ENCODE assay signal across 18 cellular contexts in genomic region chr6:343960-344815, GRCh38. TPM values are rescaled to one million over a fixed set of nuclear protein-coding genes. Genes with fewer than 3 reads are reported as not detected.
"Had no signal": no experiment of that assay in that cellular context is flagged by ENCODE, and none has a peak within 500 bp of the region (broad histone marks: within the 10 kb centered on the region; RNA-seq: fewer than 3 reads in every experiment).

No MANE protein-coding gene starts in this region.

- H3K4me1 ChIP-seq: neural progenitor cell, tibial artery had no signal

- H3K27me3 Mint-ChIP-seq: activated CD4-positive, alpha-beta T cell treated with anti-CD3 and anti-CD28 coated beads, Interleukin-2, amount 10 ng/mL, durations not matched to agents 24 days and 14 days; activated naive CD4-positive, alpha-beta T cell treated with anti-CD3 and anti-CD28 coated beads, Interleukin-2, amount 10 ng/mL, durations not matched to agents 7 days and 5 days; T-cell had no signal

- DNase-seq: activated CD4-positive, alpha-beta T cell treated with anti-CD3 and anti-CD28 coated beads, Interleukin-2, amount 10 ng/mL, durations not matched to agents 24 days and 14 days; activated naive CD4-positive, alpha-beta T cell treated with anti-CD3 and anti-CD28 coated beads, Interleukin-2, amount 10 ng/mL, durations not matched to agents 7 days and 5 days; adrenal gland; cerebellar nuclear complex; dermis blood vessel endothelial cell; foreskin fibroblast; islet precursor cell; ovary; T-cell; tibial artery; WERI-Rb-1 had no signal

- H3K9ac ChIP-seq: neural progenitor cell had no signal

- H3K27me3 ChIP-seq: adrenal gland, neural progenitor cell, ovary, tibial artery had no signal

- H3K4me3 Mint-ChIP-seq: activated CD4-positive, alpha-beta T cell treated with anti-CD3 and anti-CD28 coated beads, Interleukin-2, amount 10 ng/mL, durations not matched to agents 24 days and 14 days; activated naive CD4-positive, alpha-beta T cell treated with anti-CD3 and anti-CD28 coated beads, Interleukin-2, amount 10 ng/mL, durations not matched to agents 7 days and 5 days; brain; mesothelial cell of epicardium; neural progenitor cell; T-cell had no signal

- H3K4me1 Mint-ChIP-seq: mesothelial cell of epicardium, neural progenitor cell had no signal

- H3K9me3 ChIP-seq: adrenal gland, ovary, tibial artery had no signal

- H3K4me2 ChIP-seq: neural progenitor cell had no signal

- H3K9me3 Mint-ChIP-seq: activated CD4-positive, alpha-beta T cell treated with anti-CD3 and anti-CD28 coated beads, Interleukin-2, amount 10 ng/mL, durations not matched to agents 24 days and 14 days; activated naive CD4-positive, alpha-beta T cell treated with anti-CD3 and anti-CD28 coated beads, Interleukin-2, amount 10 ng/mL, durations not matched to agents 7 days and 5 days; activated T-helper 2 cell treated with anti-CD3 and anti-CD28 coated beads, Interferon-gamma antibody, Interleukin-2, Interleukin-4, amounts not matched to agents 10 μg/mL and 5 μg/mL and 100 μg/mL, durations not matched to agents 14 hours and 24 hours and 36 hours; T-cell had no signal

- H3K36me3 ChIP-seq: neural progenitor cell, ovary had no signal

- H3K27ac Mint-ChIP-seq: activated CD4-positive, alpha-beta T cell treated with anti-CD3 and anti-CD28 coated beads, Interleukin-2, amount 10 ng/mL, durations not matched to agents 24 days and 14 days; activated naive CD4-positive, alpha-beta T cell treated with anti-CD3 and anti-CD28 coated beads, Interleukin-2, amount 10 ng/mL, durations not matched to agents 7 days and 5 days; activated T-helper 2 cell treated with anti-CD3 and anti-CD28 coated beads, Interferon-gamma antibody, Interleukin-2, Interleukin-4, amounts not matched to agents 10 μg/mL and 5 μg/mL and 100 μg/mL, durations not matched to agents 14 hours and 24 hours and 36 hours; brain; mesothelial cell of epicardium; neural progenitor cell; T-cell had no signal

- H2AFZ ChIP-seq: neural progenitor cell had no signal

- H3K27ac ChIP-seq: adrenal gland, neural progenitor cell, ovary, skin epidermis, tibial artery, WERI-Rb-1 had no signal

- ATAC-seq: T-cell had no signal

- H3K4me3 ChIP-seq: adrenal gland, neural progenitor cell, ovary, skin epidermis, tibial artery had no signal

RNA-seq across cellular contexts. Expression of gene IRF4, which starts 47.4 kb away (rescaled TPM):
- total RNA-seq: dermis blood vessel endothelial cell, mesothelial cell of epicardium, myocyte, renal cortical epithelial cell had no signal
